12 cellular contexts compared by ENCODE assay signal in genomic region chr12:5456906-5457305, GRCh38. TPM values are rescaled to one million over a fixed set of nuclear protein-coding genes. Genes with fewer than 3 reads are reported as not detected.
DNase-seq lines count a peak whose midpoint lies in the region; ATAC-seq and TF ChIP-seq lines count a peak whose summit lies in the region.
"Had no signal": no experiment of that assay in that cellular context is flagged by ENCODE, and none has a peak within 500 bp of the region (broad histone marks: within the 10 kb centered on the region; RNA-seq: fewer than 3 reads in every experiment).

No MANE protein-coding gene starts in this region.

- no peaks in the 10 kb centered on the region for H3K36me3 ChIP-seq in gastrocnemius medialis

- no peak overlapping the region for H3K4me3 ChIP-seq in gastrocnemius medialis

- no peak for ATAC-seq in gastrocnemius medialis

- intact Hi-C loops in gastrocnemius medialis (cut with DNase I; ENCODE audit: low total_unique reads): no loop called here

- no peak for TF ChIP-seq POLR2A in gastrocnemius medialis (IDR thresholded peaks at IDR 0.05)

- no peaks in the 10 kb centered on the region for H3K9me3 ChIP-seq in gastrocnemius medialis

- TF ChIP-seq CTCF in GM10266 (IDR thresholded peaks at IDR 0.05; ENCODE audit: control insufficient read depth, insufficient read depth, low read depth, missing control alignments): no peak
- no peak for TF ChIP-seq CTCF in gastrocnemius medialis (IDR thresholded peaks at IDR 0.05 in 4 of 5, conservative IDR thresholded peaks at IDR 0.05 in 1 of 5)

- H3K4me1 ChIP-seq in gastrocnemius medialis: no peaks in the 10 kb centered on the region

- H3K27ac ChIP-seq in gastrocnemius medialis: peak overlapping the region in 2 of 4 donors; percentile 13 to 42

- peak; percentile 61 for DNase-seq in A172 (ENCODE audit: low spot score)
- DNase-seq in HS-5 (ENCODE audit: low read depth): peak; percentile 51
- peak; percentile 72 for DNase-seq in astrocyte of the hippocampus (ENCODE audit: low read depth, low spot score)
- peak; percentile 86 for DNase-seq in kidney tubule cell (ENCODE audit: low spot score)
- no peak for DNase-seq in GM10266 (ENCODE audit: extremely low spot score)
- DNase-seq in gastrocnemius medialis: no peak
- no peak for DNase-seq in DMS53 (lab: John Stamatoyannopoulos, UW)
- DNase-seq in activated CD8-positive, alpha-beta memory T cell treated with anti-CD3 and anti-CD28 coated beads, Interleukin-2, amount 50 U/mL, for 48 hours: no peak
- DNase-seq: activated naive CD8-positive, alpha-beta T cell treated with anti-CD3 and anti-CD28 coated beads, Interleukin-2, amount 10 ng/mL, durations not matched to agents 7 days and 5 days; CD4-positive, alpha-beta T cell; NCI-H2029; stimulated activated CD4-positive, alpha-beta T cell treated with anti-CD3 and anti-CD28 coated beads, Interleukin-1b, Interleukin-23, amount 100 ng/mL, for 48 hours had no signal

- H3K27me3 ChIP-seq in gastrocnemius medialis: no peaks in the 10 kb centered on the region

- in situ Hi-C loops in gastrocnemius medialis (cut with MboI; ENCODE audit: low sequenced_read_pairs in 4 of 4): no loop called here

RNA-seq across cellular contexts. Expression of gene NTF3, which starts 25.0 kb away (rescaled TPM):
- 1.3 and 5.8 TPM in 2 replicates for total RNA-seq in A172 (2014; rRNA removed; shearing (Covaris generic))
- total RNA-seq in gastrocnemius medialis: under 1 TPM in 2 of 4 donors, not detected in 2; 0.18 to 0.23 TPM
- total RNA-seq: activated naive CD8-positive, alpha-beta T cell treated with anti-CD3 and anti-CD28 coated beads, Interleukin-2, amount 10 ng/mL, durations not matched to agents 7 days and 5 days; CD4-positive, alpha-beta T cell had no signal

Comparison
In these comparisons a context has a peak if more than half of its experiments do, and no peak if none do; other contexts are left out.
1. DNase-seq: peak in A172 (single experiment), HS-5 (single experiment), astrocyte of the hippocampus (single experiment) and kidney tubule cell (single experiment); none in GM10266 (single experiment), gastrocnemius medialis (0 of 2), DMS53 (single experiment) and activated CD8-positive, alpha-beta memory T cell treated with anti-CD3 and anti-CD28 coated beads, Interleukin-2, amount 50 U/mL, for 48 hours (single experiment).